1 cellular context compared by ENCODE assay signal in the genomic region with DNA sequence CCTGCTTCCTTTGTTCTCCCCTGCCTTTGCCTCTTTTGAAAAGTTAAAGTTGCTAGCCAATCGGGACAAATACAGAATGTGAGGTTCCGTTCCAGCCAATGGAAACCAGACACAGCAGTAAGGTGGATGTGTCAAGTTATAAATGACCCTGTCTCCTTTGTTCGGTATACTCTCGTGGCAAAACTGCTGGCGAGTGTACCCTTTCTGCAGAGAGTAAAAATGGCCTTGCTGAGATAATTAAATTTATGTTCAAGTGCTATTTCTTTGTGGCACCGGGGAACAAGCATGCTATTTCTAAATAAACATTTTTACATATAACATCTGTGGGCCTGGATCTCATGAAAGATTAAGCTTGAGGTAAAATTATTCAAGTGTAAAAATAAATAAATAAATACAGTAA.
TF ChIP-seq lines count a peak whose summit lies in the region.

No MANE protein-coding gene starts in this region.

TF ChIP-seq in GM12878, 131 proteins besides CTCF, POLR2A, EP300 and RAD21:
- peak; percentile 83; the same call in 1 of the 2 replicates for TF ChIP-seq CBX5 (IDR thresholded peaks at IDR 0.05; ENCODE audit: low read depth)
- TF ChIP-seq, protein P1, sequence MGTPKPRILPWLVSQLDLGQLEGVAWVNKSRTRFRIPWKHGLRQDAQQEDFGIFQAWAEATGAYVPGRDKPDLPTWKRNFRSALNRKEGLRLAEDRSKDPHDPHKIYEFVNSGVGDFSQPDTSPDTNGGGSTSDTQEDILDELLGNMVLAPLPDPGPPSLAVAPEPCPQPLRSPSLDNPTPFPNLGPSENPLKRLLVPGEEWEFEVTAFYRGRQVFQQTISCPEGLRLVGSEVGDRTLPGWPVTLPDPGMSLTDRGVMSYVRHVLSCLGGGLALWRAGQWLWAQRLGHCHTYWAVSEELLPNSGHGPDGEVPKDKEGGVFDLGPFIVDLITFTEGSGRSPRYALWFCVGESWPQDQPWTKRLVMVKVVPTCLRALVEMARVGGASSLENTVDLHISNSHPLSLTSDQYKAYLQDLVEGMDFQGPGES (IDR thresholded peaks at IDR 0.05): no peak
TF ChIP-seq in GM12878: peak in this region for 1.
